Comparison of ENCODE assay signal across 9 cellular contexts in the genomic region with DNA sequence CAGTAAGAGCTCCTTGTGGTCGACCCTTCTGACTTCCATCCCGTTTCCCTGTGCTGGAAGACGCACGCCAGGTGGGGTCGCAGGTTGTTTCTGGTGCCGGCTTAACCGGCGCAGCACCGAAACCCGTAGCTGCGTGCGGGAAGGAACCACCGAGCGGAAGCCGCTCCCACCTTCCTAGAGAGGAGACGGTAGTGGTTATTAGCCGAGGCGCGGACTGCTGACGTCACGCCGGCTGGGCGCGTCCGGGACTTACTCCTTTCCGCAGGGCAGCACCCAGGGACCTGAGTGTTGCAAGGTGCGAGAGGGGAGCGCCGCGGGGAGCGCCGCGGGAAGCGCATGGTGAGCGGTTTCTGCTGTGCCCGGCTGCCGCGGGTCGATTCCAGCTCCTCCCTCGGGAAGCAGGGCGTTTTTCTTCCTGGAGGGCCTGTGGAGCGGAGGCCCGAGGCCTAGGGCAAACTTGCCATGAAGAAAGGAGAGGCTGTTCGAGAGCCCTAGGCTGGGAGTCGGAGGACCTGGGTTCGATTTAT. TPM values are rescaled to one million over a fixed set of nuclear protein-coding genes. Genes with fewer than 3 reads are reported as not detected.
DNase-seq lines count a peak whose midpoint lies in the region; ATAC-seq, FAIRE-seq and TF ChIP-seq lines count a peak whose summit lies in the region.
"Had no signal": no experiment of that assay in that cellular context is flagged by ENCODE, and none has a peak within 500 bp of the region (broad histone marks: within the 10 kb centered on the region; RNA-seq: fewer than 3 reads in every experiment).

ZNF501 (plus strand) TSS at position 252 of the 527 bp plus-strand sequence. CDS start 4,787 bp downstream, outside the sequence.

- TF ChIP-seq CTCF in activated B cell treated with CpG ODN at 0.5 μM for 24 hours (IDR thresholded peaks at IDR 0.05): no peak

- POLR2A ChIA-PET in activated B cell treated with CpG ODN at 0.5 μM for 24 hours (lab: Charles Lee): interaction anchor here (0.7 to 2.5 kb wide), 12 partner anchors 14 to 247 kb away, joined by 3 to 23 read pairs (median 3); partner anchors contain the start of genes EXOSC7, KIAA1143, KIF15 and TMEM42

- DNase-seq in DMS53 treated with DMSO at 0.1 percent for 48 hours (lab: John Stamatoyannopoulos, UW; ENCODE audit: unreplicated experiment) (peak; percentile 29), GOT3 (lab: John Stamatoyannopoulos, UW) (peak; percentile 46), NCI-H146 treated with DMSO at 0.1 percent for 48 hours (lab: John Stamatoyannopoulos, UW; ENCODE audit: unreplicated experiment) (peak; percentile 64), activated B cell treated with CpG ODN at 0.5 μM for 24 hours (peak; percentile 80), caudate nucleus (lab: John Stamatoyannopoulos, UW) (peak; percentile 6 to 95 (median 79)), immature natural killer cell (peak; percentile 80 to 85 (median 84)), small intestine (peak; percentile 95)

- H3K4me1 ChIP-seq in small intestine (ENCODE audit: control insufficient read depth in 2 of 2, insufficient read depth in 1 of 2, low read depth in 1 of 2, low read length in 1 of 2): peaks cover 0 to 5% of the 10 kb centered on the region in 2 donors

- H3K4me3 Mint-ChIP-seq in activated B cell treated with CpG ODN at 0.5 μM for 24 hours: peak within 1 kb of the TSS; percentile 92
- H3K4me3 Mint-ChIP-seq in immature natural killer cell: peak within 1 kb of the TSS; percentile 92 to 95 (median 95)

- peaks cover 2% of the 10 kb centered on the region for H3K9me3 ChIP-seq in small intestine (ENCODE audit: control insufficient read depth, low read depth)

- WGBS in small intestine, 3 donors: 0 to 2% (median 1%) methylated on average over 42 to 46 of the region's 46 CpGs

- H3K4me3 ChIP-seq in small intestine (ENCODE audit: low read depth in 1 of 2, low read length in 2 of 2): peak within 1 kb of the TSS; percentile 58 to 74

- H3K27ac Mint-ChIP-seq in activated B cell treated with CpG ODN at 0.5 μM for 24 hours (peak within 1 kb of the TSS; percentile 75), immature natural killer cell (peak within 1 kb of the TSS; percentile 81 to 94 (median 86))

- CTCF ChIA-PET in activated B cell treated with CpG ODN at 0.5 μM for 24 hours (lab: Charles Lee): interaction anchor here (1.0 to 2.1 kb wide), 2 partner anchors 15 to 17 kb away, joined by 3 to 8 read pairs; partner anchors contain the start of gene ZNF502

- H3K27ac ChIP-seq in caudate nucleus (ENCODE audit: low read depth, low read length) (peak within 1 kb of the TSS; percentile 8), small intestine (ENCODE audit: low read depth in 1 of 2, low read length in 1 of 2) (peak within 1 kb of the TSS in 1 of 2 donors; percentile 86)

- no peak for FAIRE-seq in small intestine (lab: Jason Lieb, UNC)
- FAIRE-seq: islet of Langerhans had no signal

- H3K36me3 ChIP-seq in small intestine (ENCODE audit: control insufficient read depth in 2 of 2, insufficient read depth in 2 of 2, low read length in 2 of 2): peaks cover 3 to 4% of the 10 kb centered on the region in 2 donors

- peak; percentile 98 for ATAC-seq in activated B cell treated with CpG ODN at 0.5 μM for 24 hours (ENCODE audit: low read depth)
- no peak for ATAC-seq in HG03108 (IDR thresholded peaks at IDR 0.05; ENCODE audit: unreplicated experiment)

- H3K27me3 ChIP-seq in small intestine (ENCODE audit: control insufficient read depth in 2 of 2, insufficient read depth in 2 of 2, low read length in 2 of 2): peaks cover 0 to 2% of the 10 kb centered on the region in 2 donors

- H3K27me3 Mint-ChIP-seq in activated B cell treated with CpG ODN at 0.5 μM for 24 hours (no peaks in the 10 kb centered on the region), immature natural killer cell (ENCODE audit: low read depth in 3 of 3) (peaks cover 2 to 7% (median 6%) of the 10 kb centered on the region in 3 donors)

- H3K9me3 Mint-ChIP-seq in activated B cell treated with CpG ODN at 0.5 μM for 24 hours: peaks cover 47% of the 10 kb centered on the region
- peaks cover 54 to 90% (median 78%) of the 10 kb centered on the region in 6 donors for H3K9me3 Mint-ChIP-seq in immature natural killer cell

- H3K36me3 Mint-ChIP-seq in activated B cell treated with CpG ODN at 0.5 μM for 24 hours (ENCODE audit: low read depth) (peaks cover 61% of the 10 kb centered on the region), immature natural killer cell (peaks cover 56 to 65% (median 57%) of the 10 kb centered on the region in 3 donors)

- H3K4me1 Mint-ChIP-seq in activated B cell treated with CpG ODN at 0.5 μM for 24 hours (peaks cover 15% of the 10 kb centered on the region), immature natural killer cell (peaks cover 17 to 30% of the 10 kb centered on the region in 2 donors)

- intact Hi-C loops in activated B cell treated with CpG ODN at 0.5 μM for 24 hours (cut with micrococcal nuclease): loop anchor here (1.0 to 10.0 kb wide), 8 partner anchors 17 to 391 kb away; partner anchors contain the start of genes KIAA1143, KIF15, TCAIM and ZKSCAN7

RNA-seq across cellular contexts. Expression of gene ZNF501, which starts in this region (rescaled TPM):
- 6.2 and 6.5 TPM in 2 replicates for total RNA-seq in activated B cell treated with CpG ODN at 0.5 μM for 24 hours
- polyA plus RNA-seq in immature natural killer cell (1 to 10 TPM; 1.8 to 3.3 (median 2.3) TPM), small intestine (1 to 10 TPM in 2 of 3 donors, under 1 TPM in 1; 0.89 to 1.6 (median 1.4) TPM)

Comparison
In these comparisons a context has a peak if more than half of its experiments do, and no peak if none do; other contexts are left out.
1. DNase-seq: peak in every context shown above with its lines; median percentile 95 in small intestine; 84 in immature natural killer cell; 80 in activated B cell treated with CpG ODN at 0.5 μM for 24 hours; 79 in caudate nucleus; 64 in NCI-H146 treated with DMSO at 0.1 percent for 48 hours; 46 in GOT3; 29 in DMS53 treated with DMSO at 0.1 percent for 48 hours.